1 cellular context compared by ENCODE assay signal in genomic region chr19:56140583-56141415, GRCh38.
TF ChIP-seq lines count a peak whose summit lies in the region.

Gene ZNF444, plus strand, starts transcription at chr19:56141287. Its CDS starts 5,625 bp downstream, at chr19:56146912.

TF ChIP-seq in HEK293, 187 proteins besides CTCF, POLR2A, EP300 and RAD21 (continued from another document and continues in another):
- no peak for TF ChIP-seq ZBTB6 (tag by site-specific recombination; IDR thresholded peaks at IDR 0.05)
- TF ChIP-seq SETDB1 (IDR thresholded peaks at IDR 0.05; ENCODE audit: insufficient read length, low read length) = no peak
- peak; percentile 68; the same call in 1 of the 2 replicates for TF ChIP-seq SP7 (tag by site-specific recombination; IDR thresholded peaks at IDR 0.05)
- TF ChIP-seq SP2 (tag by site-specific recombination; IDR thresholded peaks at IDR 0.05) = peak; percentile 91
- no peak for TF ChIP-seq ATF2 (tag by site-specific recombination; IDR thresholded peaks at IDR 0.05; ENCODE audit: low read depth)
- no peak for TF ChIP-seq ZNF391 (tag by site-specific recombination; IDR thresholded peaks at IDR 0.05; ENCODE audit: borderline replicate concordance, low read depth)
- no peak for TF ChIP-seq ZNF138 (tag by site-specific recombination; IDR thresholded peaks at IDR 0.05; ENCODE audit: borderline replicate concordance)
- TF ChIP-seq ZNF426 (tag by site-specific recombination; IDR thresholded peaks at IDR 0.05) = no peak
- peak; percentile 12; the same call in 1 of the 2 replicates for TF ChIP-seq ZFHX2 (tag by site-specific recombination; conservative IDR thresholded peaks at IDR 0.05)
- TF ChIP-seq HOXD13 (CRISPR knock-in tag; IDR thresholded peaks at IDR 0.05; ENCODE audit: borderline replicate concordance) = no peak
- no peak for TF ChIP-seq ZNF26 (tag by site-specific recombination; IDR thresholded peaks at IDR 0.05)
- TF ChIP-seq ZBTB26 (tag by site-specific recombination; optimal IDR thresholded peaks at IDR 0.05) = no peak
- TF ChIP-seq ZBTB17 (tag by site-specific recombination; IDR thresholded peaks at IDR 0.05) = peak; percentile 98
- no peak for TF ChIP-seq ZNF433 (tag by site-specific recombination; IDR thresholded peaks at IDR 0.05; ENCODE audit: low read depth)
- TF ChIP-seq GLI2 (tag by site-specific recombination; IDR thresholded peaks at IDR 0.05; ENCODE audit: borderline replicate concordance, low read depth) = no peak
- no peak for TF ChIP-seq ZBTB7A (tag by site-specific recombination; IDR thresholded peaks at IDR 0.05; ENCODE audit: low read depth)
- no peak for TF ChIP-seq ZSCAN5A (tag by site-specific recombination; IDR thresholded peaks at IDR 0.05)
- TF ChIP-seq ZNF302 (tag by site-specific recombination; IDR thresholded peaks at IDR 0.05; ENCODE audit: low read depth) = no peak
- TF ChIP-seq YY1 (tag by site-specific recombination; IDR thresholded peaks at IDR 0.05) = peak; percentile 61
- no peak for TF ChIP-seq ZNF510 (tag by site-specific recombination; IDR thresholded peaks at IDR 0.05; ENCODE audit: insufficient replicate concordance)
- no peak for TF ChIP-seq MEIS1 (CRISPR knock-in tag; IDR thresholded peaks at IDR 0.05; ENCODE audit: borderline replicate concordance)
- TF ChIP-seq PATZ1 (tag by site-specific recombination; IDR thresholded peaks at IDR 0.05) = peak; percentile 79; the same call in 1 of the 2 replicates
- TF ChIP-seq ZNF221 (tag by site-specific recombination; IDR thresholded peaks at IDR 0.05; ENCODE audit: borderline replicate concordance) = no peak
- TF ChIP-seq ZNF423 (tag by site-specific recombination; IDR thresholded peaks at IDR 0.05) = no peak
- no peak for TF ChIP-seq ELK4 (IDR thresholded peaks at IDR 0.05; ENCODE audit: borderline replicate concordance, low read depth, low read length)
- no peak for TF ChIP-seq ZNF280C (tag by site-specific recombination; IDR thresholded peaks at IDR 0.05)
- no peak for TF ChIP-seq ZNF473 (tag by site-specific recombination; IDR thresholded peaks at IDR 0.05)
- TF ChIP-seq ZNF148 (tag by site-specific recombination; IDR thresholded peaks at IDR 0.05; ENCODE audit: borderline replicate concordance) = no peak
- peak; percentile 94 for TF ChIP-seq ZNF362 (tag by site-specific recombination; IDR thresholded peaks at IDR 0.05)
- peak; percentile 46; the same call in 1 of the 2 replicates for TF ChIP-seq ZSCAN18 (tag by site-specific recombination; IDR thresholded peaks at IDR 0.05)
- no peak for TF ChIP-seq ZNF677 (tag by site-specific recombination; IDR thresholded peaks at IDR 0.05)
- no peak for TF ChIP-seq ZNF654 (tag by site-specific recombination; IDR thresholded peaks at IDR 0.05; ENCODE audit: low read depth)
- no peak for TF ChIP-seq ZNF23 (tag by site-specific recombination; IDR thresholded peaks at IDR 0.05; ENCODE audit: borderline replicate concordance)
- no peak for TF ChIP-seq ZNF501 (tag by site-specific recombination; IDR thresholded peaks at IDR 0.05)
- TF ChIP-seq KLF16 (tag by site-specific recombination; IDR thresholded peaks at IDR 0.05) = no peak; the same call in 1 of the 2 replicates
- no peak for TF ChIP-seq SCRT2 (tag by site-specific recombination; IDR thresholded peaks at IDR 0.05)
- no peak for TF ChIP-seq KLF10 (tag by site-specific recombination; IDR thresholded peaks at IDR 0.05)
- TF ChIP-seq ZNF747 (tag by site-specific recombination; IDR thresholded peaks at IDR 0.05) = no peak
- TF ChIP-seq ZNF571 (tag by site-specific recombination; IDR thresholded peaks at IDR 0.05) = no peak
- TF ChIP-seq TRIM28 (IDR thresholded peaks at IDR 0.05; ENCODE audit: borderline replicate concordance, low read length) = no peak
- no peak for TF ChIP-seq ZNF211 (tag by site-specific recombination; IDR thresholded peaks at IDR 0.05; ENCODE audit: low read depth)
- no peak for TF ChIP-seq ZNF776 (tag by site-specific recombination; IDR thresholded peaks at IDR 0.05; ENCODE audit: borderline replicate concordance)
- TF ChIP-seq ZNF549 (tag by site-specific recombination; IDR thresholded peaks at IDR 0.05) = no peak
- TF ChIP-seq ZNF146 (tag by site-specific recombination; IDR thresholded peaks at IDR 0.05) = no peak
- TF ChIP-seq ZNF600 (tag by site-specific recombination; IDR thresholded peaks at IDR 0.05) = no peak
- TF ChIP-seq ZBTB20 (tag by site-specific recombination; IDR thresholded peaks at IDR 0.05) = peak; percentile 95
